31 cellular contexts compared by ENCODE assay signal in genomic region chr10:76420725-76421124, GRCh38.
"Had no signal": no experiment of that assay in that cellular context is flagged by ENCODE, and none has a peak within 500 bp of the region (broad histone marks: within the 10 kb centered on the region; RNA-seq: fewer than 3 reads in every experiment).

No MANE protein-coding gene starts in this region.

- H3K27me3 ChIP-seq: brain microvascular endothelial cell, cardiac muscle cell, SJSA1 had no signal

- DNase-seq: activated CD4-positive, alpha-beta memory T cell treated with anti-CD3 and anti-CD28 coated beads, Interleukin-2, amount 10 ng/mL, durations not matched to agents 7 days and 5 days; activated CD4-positive, alpha-beta T cell treated with anti-CD3 and anti-CD28 coated beads for 1 hour; activated CD4-positive, alpha-beta T cell treated with anti-CD3 and anti-CD28 coated beads for 48 hours; activated CD4-positive, CD25-positive, alpha-beta regulatory T cell; activated CD8-positive, alpha-beta memory T cell treated with anti-CD3 and anti-CD28 coated beads for 24 hours; activated CD8-positive, alpha-beta memory T cell treated with anti-CD3 and anti-CD28 coated beads, Interleukin-2, amount 10 ng/mL, durations not matched to agents 7 days and 5 days; activated CD8-positive, alpha-beta memory T cell treated with anti-CD3 and anti-CD28 coated beads, Interleukin-2, amount 50 U/mL, for 48 hours; activated effector memory CD4-positive, alpha-beta T cell treated with Interleukin-2 at 50 U/mL for 16 hours; activated naive CD4-positive, alpha-beta T cell treated with anti-CD3 and anti-CD28 coated beads, Interleukin-2, amount 10 ng/mL, durations not matched to agents 7 days and 5 days; activated naive CD8-positive, alpha-beta T cell treated with anti-CD3 and anti-CD28 coated beads, Interleukin-2, amount 50 U/mL, for 24 hours; activated T-cell treated with anti-CD3 and anti-CD28 coated beads, Interleukin-2, amount 50 U/mL, for 48 hours; anterior cingulate cortex; brain microvascular endothelial cell; NCI-H1105; NCI-H1417 treated with DMSO at 0.1 percent for 48 hours; NCI-H187 treated with DMSO at 0.1 percent for 48 hours; NCI-H2081; NCI-H2171 treated with DMSO at 0.1 percent for 48 hours; NCI-H226; NCI-H446 treated with DMSO at 0.1 percent for 48 hours; NCI-H524 treated with DMSO at 0.1 percent for 48 hours; RPMI8226; SHP77 treated with DMSO at 0.1 percent for 48 hours; SW 1271; T-helper 1 cell; T-helper 2 cell; T-helper 9 cell; WERI-Rb-1 had no signal

- H3K27ac ChIP-seq: brain microvascular endothelial cell, cardiac muscle cell, SJSA1, WERI-Rb-1 had no signal

- H3K36me3 ChIP-seq: brain microvascular endothelial cell, cardiac muscle cell, SJSA1, WERI-Rb-1 had no signal

- H3K9me3 ChIP-seq: SJSA1 had no signal

- H3K4me1 ChIP-seq: SJSA1 had no signal

- ATAC-seq: activated CD8-positive, alpha-beta memory T cell treated with anti-CD3 and anti-CD28 coated beads, Interleukin-2, amount 10 ng/mL, durations not matched to agents 7 days and 5 days; activated naive CD8-positive, alpha-beta T cell treated with anti-CD3 and anti-CD28 coated beads, Interleukin-2, amount 50 U/mL, for 24 hours; Panc1 had no signal

- H3K4me3 ChIP-seq: cardiac muscle cell, SJSA1 had no signal
